In the genomic region with DNA sequence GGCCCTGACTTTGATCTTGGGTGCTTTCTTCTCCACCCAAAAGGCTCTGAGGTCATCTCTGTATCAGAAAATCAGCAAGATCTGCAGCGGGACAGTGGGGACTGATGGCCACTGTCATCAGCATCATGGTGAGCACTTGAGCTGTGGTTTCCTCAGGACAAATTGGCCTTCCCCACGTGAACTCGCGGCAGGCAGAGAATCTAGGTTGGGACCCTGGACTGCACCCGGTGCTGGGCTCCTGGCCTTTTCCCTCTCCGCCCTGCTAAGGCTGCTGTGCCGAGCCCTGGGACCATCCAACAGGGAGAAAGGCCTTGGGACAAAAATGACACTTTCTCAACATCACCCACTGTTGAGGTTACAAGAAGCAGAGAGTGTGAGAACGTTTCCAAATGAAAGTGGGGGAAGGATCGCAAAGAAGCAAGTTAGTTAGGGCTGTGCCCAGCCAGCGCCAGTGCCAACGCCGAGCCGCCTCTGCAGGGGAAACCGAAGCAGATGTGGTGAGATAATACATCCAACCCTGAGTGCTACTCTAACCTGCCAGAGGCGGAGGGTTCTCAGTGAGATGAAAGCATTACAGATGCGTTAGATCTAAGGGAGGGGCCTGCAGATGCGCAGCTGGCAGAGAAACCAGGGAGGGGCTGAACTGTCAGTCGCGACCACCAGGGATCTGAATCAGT, we compare ENCODE assay signal across 9 cellular contexts. TPM values are rescaled to one million over a fixed set of nuclear protein-coding genes. Genes with fewer than 3 reads are reported as not detected.
DNase-seq lines count a peak whose midpoint lies in the region; ATAC-seq lines count a peak whose summit lies in the region.
"Had no signal": no experiment of that assay in that cellular context is flagged by ENCODE, and none has a peak within 500 bp of the region (broad histone marks: within the 10 kb centered on the region; RNA-seq: fewer than 3 reads in every experiment).

No MANE protein-coding gene starts in this region.

- ATAC-seq in GM19043 (IDR thresholded peaks at IDR 0.05; ENCODE audit: low read depth, unreplicated experiment) (peak; percentile 28), HG02981 (IDR thresholded peaks at IDR 0.05; ENCODE audit: unreplicated experiment) (peak; percentile 29)

- H3K9ac ChIP-seq in duodenal mucosa (ENCODE audit: low read depth in 1 of 2, low read length in 2 of 2) (no peak overlapping the region), subcutaneous abdominal adipose tissue (ENCODE audit: low read length in 5 of 5) (no peak overlapping the region)

- H3K4me3 ChIP-seq in duodenal mucosa (ENCODE audit: low read depth in 1 of 2, low read length in 2 of 2): no peak overlapping the region
- H3K4me3 ChIP-seq in subcutaneous abdominal adipose tissue (ENCODE audit: low read depth in 1 of 5, low read length in 5 of 5): peak overlapping the region in 1 of 5 donors; percentile 9

- H3K27me3 ChIP-seq in duodenal mucosa (ENCODE audit: control insufficient read depth in 1 of 2, insufficient read depth in 2 of 2, low read length in 2 of 2) (no peaks in the 10 kb centered on the region), subcutaneous abdominal adipose tissue (ENCODE audit: control insufficient read depth in 5 of 5, insufficient read depth in 4 of 5, low read length in 5 of 5) (peaks cover 0 to 8% (median 0%) of the 10 kb centered on the region in 5 donors)

- DNase-seq in T-helper 2 cell (peak in 4 of 5 experiments; percentile 39 to 97 (median 62)), glomerular visceral epithelial cell (ENCODE audit: extremely low spot score) (no peak), dermis blood vessel endothelial cell (no peak), NCI-H526 treated with DMSO at 0.1 percent for 48 hours (lab: John Stamatoyannopoulos, UW) (no peak)

- H3K4me1 ChIP-seq in duodenal mucosa (ENCODE audit: control insufficient read depth in 1 of 2, insufficient read depth in 2 of 2, low read length in 2 of 2): peaks cover 51 to 60% of the 10 kb centered on the region in 2 donors
- peaks cover 10 to 48% (median 44%) of the 10 kb centered on the region in 5 donors for H3K4me1 ChIP-seq in subcutaneous abdominal adipose tissue (ENCODE audit: control insufficient read depth in 5 of 5, insufficient read depth in 5 of 5, low read length in 5 of 5)

- no peaks in the 10 kb centered on the region for H3K9me3 ChIP-seq in duodenal mucosa (ENCODE audit: control insufficient read depth in 1 of 2, low read length in 2 of 2)
- no peaks in the 10 kb centered on the region for H3K9me3 ChIP-seq in subcutaneous abdominal adipose tissue (ENCODE audit: control insufficient read depth in 5 of 5, low read length in 5 of 5)

- H3K36me3 ChIP-seq in duodenal mucosa (ENCODE audit: control insufficient read depth in 1 of 2, insufficient read depth in 2 of 2, low read length in 2 of 2) (no peaks in the 10 kb centered on the region), subcutaneous abdominal adipose tissue (ENCODE audit: control insufficient read depth in 5 of 5, insufficient read depth in 5 of 5, low read length in 5 of 5) (no peaks in the 10 kb centered on the region)

- H3K27ac ChIP-seq in duodenal mucosa (ENCODE audit: low read depth, low read length): peak overlapping the region; percentile 1
- H3K27ac ChIP-seq in subcutaneous abdominal adipose tissue (ENCODE audit: low read depth, low read length): peak overlapping the region; percentile 41

RNA-seq across cellular contexts. Expression of gene UMODL1, which starts 9.1 kb away (rescaled TPM):
- total RNA-seq in dermis blood vessel endothelial cell: not detected in 2 replicates
- total RNA-seq: NCI-H460 had no signal

RNA-seq across cellular contexts. Expression of gene ZBTB21, which starts 51.8 kb away (rescaled TPM):
- total RNA-seq in dermis blood vessel endothelial cell: 5.3 and 6.1 TPM in 2 replicates

Comparison
In these comparisons a context has a peak if more than half of its experiments do, and no peak if none do; other contexts are left out.
1. DNase-seq: peak in T-helper 2 cell (4 of 5); none in glomerular visceral epithelial cell (single experiment), dermis blood vessel endothelial cell (single experiment) and NCI-H526 treated with DMSO at 0.1 percent for 48 hours (single experiment).